In the genomic region with DNA sequence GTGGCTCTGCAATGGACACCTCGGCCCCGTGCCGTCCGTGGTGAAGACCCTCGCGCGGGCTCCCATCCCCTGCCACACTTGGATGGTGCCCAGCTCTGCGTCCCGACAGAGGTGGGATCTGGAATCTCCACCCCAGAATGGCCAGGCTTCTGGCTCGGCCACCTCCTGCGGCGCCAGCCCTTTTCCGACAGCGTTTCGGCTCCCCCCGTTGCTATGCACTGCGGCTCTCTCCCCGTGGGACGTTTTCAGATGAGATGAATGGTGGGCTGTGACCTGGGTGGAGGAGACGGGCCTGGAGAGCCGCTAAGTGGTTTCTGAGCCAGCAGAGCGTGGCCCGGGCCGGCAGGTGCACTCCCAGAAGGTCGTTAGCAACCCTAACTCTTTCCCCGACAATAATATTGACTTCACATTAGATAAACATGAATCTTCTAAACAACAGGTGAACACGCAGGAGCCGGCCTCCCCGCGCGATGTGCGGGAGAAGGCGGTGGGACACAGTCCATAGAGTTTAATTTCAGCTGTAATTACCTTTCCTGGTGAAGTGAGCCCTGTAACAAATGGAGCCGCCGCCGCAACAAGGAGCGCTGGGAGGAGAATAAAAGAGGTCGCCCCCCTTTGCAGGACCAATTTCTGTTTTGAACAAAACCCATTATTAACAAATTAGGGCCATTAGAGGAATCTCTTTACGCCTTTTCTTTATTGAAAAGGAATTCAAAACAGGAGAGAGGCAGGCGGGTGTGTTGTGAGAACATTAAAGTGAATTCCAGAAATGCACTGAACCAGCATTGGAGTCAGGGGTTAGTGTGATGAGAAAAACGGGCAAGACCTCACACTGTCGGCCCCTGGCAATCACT, we compare ENCODE assay signal across 23 cellular contexts.
DNase-seq lines count a peak whose midpoint lies in the region; ATAC-seq and TF ChIP-seq lines count a peak whose summit lies in the region.
"Had no signal": no experiment of that assay in that cellular context is flagged by ENCODE, and none has a peak within 500 bp of the region (broad histone marks: within the 10 kb centered on the region; RNA-seq: fewer than 3 reads in every experiment).

No MANE protein-coding gene starts in this region.

- no peaks in the 10 kb centered on the region for H3K9me2 ChIP-seq in hepatocyte (replicated peaks; ENCODE audit: insufficient read depth)

- WGBS in hepatocyte (ENCODE audit: low lambda C conversion rate, missing lambda C conversion rate) = 87% methylated on average over 41 of the region's 42 CpGs

- H3K79me2 ChIP-seq in hepatocyte = no peaks in the 10 kb centered on the region
- H3K79me2 ChIP-seq: parathyroid adenoma had no signal

- H2AFZ ChIP-seq in hepatocyte = no peak overlapping the region
- H2AFZ ChIP-seq: parathyroid adenoma had no signal

- H3K36me3 ChIP-seq in hepatocyte (replicated peaks; ENCODE audit: insufficient read depth, low read depth) = no peaks in the 10 kb centered on the region
- H3K36me3 ChIP-seq: SJCRH30, upper lobe of right lung had no signal

- H3K4me2 ChIP-seq in hepatocyte = no peak overlapping the region

- no peak overlapping the region for H3K4me3 ChIP-seq in hepatocyte
- H3K4me3 ChIP-seq: body of pancreas, SJCRH30, upper lobe of right lung had no signal

- H3K27me3 ChIP-seq in hepatocyte = no peaks in the 10 kb centered on the region
- H3K27me3 ChIP-seq: body of pancreas, SJCRH30 had no signal

- no peak for ATAC-seq in GM19397 (IDR thresholded peaks at IDR 0.05; ENCODE audit: unreplicated experiment)
- ATAC-seq: activated CD8-positive, alpha-beta memory T cell treated with anti-CD3 and anti-CD28 coated beads, Interleukin-2, amount 10 ng/mL, durations not matched to agents 7 days and 5 days; body of pancreas; left ventricle myocardium superior; naive thymus-derived CD8-positive, alpha-beta T cell; Panc1; upper lobe of right lung had no signal

- H4K20me1 ChIP-seq in hepatocyte (ENCODE audit: insufficient read depth, poor library complexity, severe bottlenecking) = no peaks in the 10 kb centered on the region

- DNase-seq in NCI-H1417 (lab: John Stamatoyannopoulos, UW) = peak in 2 of 3 experiments; percentile 45 to 85
- DNase-seq in NCI-H1417 treated with DMSO at 0.1 percent for 48 hours (lab: John Stamatoyannopoulos, UW) = no peak
- DNase-seq in NCI-H2029 (lab: John Stamatoyannopoulos, UW) = peak; percentile 92
- peak; percentile 89 for DNase-seq in NCI-H748 treated with DMSO at 0.1 percent for 48 hours (lab: John Stamatoyannopoulos, UW)
- peak; percentile 5 for DNase-seq in renal cortical epithelial cell (ENCODE audit: low read depth)
- no peak for DNase-seq in NCI-H1930 (lab: John Stamatoyannopoulos, UW)
- DNase-seq in hepatocyte (ENCODE audit: low spot score) = no peak
- DNase-seq: 8988T; activated CD4-positive, alpha-beta T cell treated with anti-CD3 and anti-CD28 coated beads for 48 hours; activated CD8-positive, alpha-beta memory T cell treated with anti-CD3 and anti-CD28 coated beads, Interleukin-2, amount 10 ng/mL, durations not matched to agents 7 days and 5 days; body of pancreas; effector CD8-positive, alpha-beta T cell; EL; erythroblast; foreskin fibroblast; left ventricle myocardium superior; naive thymus-derived CD8-positive, alpha-beta T cell; SJCRH30; stimulated activated CD8-positive, alpha-beta memory T cell treated with anti-CD3 and anti-CD28 coated beads, Interleukin-4, amount 100 ng/mL, for 48 hours; upper lobe of right lung had no signal

- no peaks in the 10 kb centered on the region for H3K9me3 ChIP-seq in hepatocyte (ENCODE audit: low read depth)
- H3K9me3 ChIP-seq: body of pancreas, SJCRH30, upper lobe of right lung had no signal

- no peak overlapping the region for H3K27ac ChIP-seq in hepatocyte
- H3K27ac ChIP-seq: body of pancreas, parathyroid adenoma, SJCRH30, upper lobe of right lung had no signal

- TF ChIP-seq CTCF in hepatocyte (IDR thresholded peaks at IDR 0.05; ENCODE audit: poor library complexity) = no peak

- H3K4me1 ChIP-seq in hepatocyte (ENCODE audit: insufficient read depth) = no peaks in the 10 kb centered on the region
- H3K4me1 ChIP-seq: body of pancreas, parathyroid adenoma, SJCRH30, upper lobe of right lung had no signal

Comparison
In these comparisons a context has a peak if more than half of its experiments do, and no peak if none do; other contexts are left out.
1. DNase-seq: peak in NCI-H1417 (2 of 3), NCI-H2029 (single experiment), NCI-H748 treated with DMSO at 0.1 percent for 48 hours (single experiment) and renal cortical epithelial cell (single experiment); none in NCI-H1417 treated with DMSO at 0.1 percent for 48 hours (single experiment), NCI-H1930 (0 of 2) and hepatocyte (single experiment).